In genomic region chr17:63440127-63440769, GRCh38 we compare ENCODE assay signal across 11 cellular contexts. TPM values are rescaled to one million over a fixed set of nuclear protein-coding genes. Genes with fewer than 3 reads are reported as not detected.
DNase-seq lines count a peak whose midpoint lies in the region; ATAC-seq and TF ChIP-seq lines count a peak whose summit lies in the region.
"Had no signal": no experiment of that assay in that cellular context is flagged by ENCODE, and none has a peak within 500 bp of the region (broad histone marks: within the 10 kb centered on the region; RNA-seq: fewer than 3 reads in every experiment).

No MANE protein-coding gene starts in this region.

- H3K27me3 Mint-ChIP-seq in CD4-positive, CD25-positive, alpha-beta regulatory T cell = peaks cover 23% of the 10 kb centered on the region

- peak overlapping the region in 2 of 3 donors; percentile 25 to 68 for H3K27ac Mint-ChIP-seq in CD4-positive, CD25-positive, alpha-beta regulatory T cell
- H3K27ac Mint-ChIP-seq: nephron had no signal

- H2AFZ ChIP-seq in neuronal stem cell (ENCODE audit: low read length) = peak overlapping the region; percentile 45
- H2AFZ ChIP-seq: PC-9 had no signal

- no peak overlapping the region for H3K27ac ChIP-seq in CD4-positive, CD25-positive, alpha-beta regulatory T cell (ENCODE audit: insufficient read depth, low read length, poor library complexity, severe bottlenecking)
- H3K27ac ChIP-seq in duodenal mucosa (ENCODE audit: low read depth, low read length) (peak overlapping the region; percentile 69), neuronal stem cell (replicated peaks; ENCODE audit: low read length) (no peak overlapping the region)
- H3K27ac ChIP-seq: PC-9 had no signal

- H3K36me3 Mint-ChIP-seq in CD4-positive, CD25-positive, alpha-beta regulatory T cell = no peaks in the 10 kb centered on the region

- peaks cover 4% of the 10 kb centered on the region for H3K79me1 ChIP-seq in neuronal stem cell (ENCODE audit: low read depth, low read length)

- peak overlapping the region; percentile 22 for H2AK5ac ChIP-seq in neuronal stem cell (ENCODE audit: low read depth, low read length)

- peaks cover 5 to 24% (median 9%) of the 10 kb centered on the region in 4 donors for H3K4me1 Mint-ChIP-seq in CD4-positive, CD25-positive, alpha-beta regulatory T cell

- H3K9ac ChIP-seq in duodenal mucosa (ENCODE audit: low read depth in 1 of 2, low read length in 2 of 2) = no peak overlapping the region
- H3K9ac ChIP-seq in neuronal stem cell (ENCODE audit: low read depth, low read length, poor library complexity) = no peak overlapping the region

- no peaks in the 10 kb centered on the region for H3K27me3 ChIP-seq in CD4-positive, CD25-positive, alpha-beta regulatory T cell (ENCODE audit: control insufficient read depth, insufficient read depth, low read length)
- H3K27me3 ChIP-seq in duodenal mucosa (ENCODE audit: control insufficient read depth in 1 of 2, insufficient read depth in 2 of 2, low read length in 2 of 2) (no peaks in the 10 kb centered on the region), neuronal stem cell (ENCODE audit: control insufficient read depth in 3 of 3, insufficient read depth in 3 of 3, low read depth in 1 of 3, low read length in 3 of 3) (peaks cover 0 to 36% (median 3%) of the 10 kb centered on the region in 3 experiments)

- no peak overlapping the region for H2BK15ac ChIP-seq in neuronal stem cell (ENCODE audit: low read length)

- H3K9me3 ChIP-seq in CD4-positive, CD25-positive, alpha-beta regulatory T cell (ENCODE audit: control insufficient read depth in 2 of 2, low read length in 2 of 2) = no peaks in the 10 kb centered on the region
- H3K9me3 ChIP-seq in duodenal mucosa (ENCODE audit: control insufficient read depth in 1 of 2, low read length in 2 of 2) (no peaks in the 10 kb centered on the region), neuronal stem cell (replicated peaks in 1 of 2; ENCODE audit: control insufficient read depth in 2 of 2, insufficient read depth in 1 of 2, low read depth in 1 of 2, low read length in 2 of 2) (peaks cover 0 to 2% of the 10 kb centered on the region in 2 donors)

- H2BK5ac ChIP-seq in neuronal stem cell (ENCODE audit: low read length) = no peak overlapping the region

- H3K4me3 ChIP-seq in CD4-positive, CD25-positive, alpha-beta regulatory T cell (ENCODE audit: low read depth, low read length) = peak overlapping the region; percentile 7
- H3K4me3 ChIP-seq in duodenal mucosa (ENCODE audit: low read depth in 1 of 2, low read length in 2 of 2) (peak overlapping the region in 1 of 2 donors; percentile 34), neuronal stem cell (ENCODE audit: low read length in 2 of 2) (no peak overlapping the region)
- H3K4me3 ChIP-seq: PC-9 had no signal

- H3K36me3 ChIP-seq in CD4-positive, CD25-positive, alpha-beta regulatory T cell (ENCODE audit: control insufficient read depth, insufficient read depth, low read length) = no peaks in the 10 kb centered on the region
- H3K36me3 ChIP-seq in duodenal mucosa (ENCODE audit: control insufficient read depth in 1 of 2, insufficient read depth in 2 of 2, low read length in 2 of 2) (peaks cover 0 to 11% of the 10 kb centered on the region in 2 donors), neuronal stem cell (replicated peaks in 1 of 2; ENCODE audit: control insufficient read depth in 2 of 2, insufficient read depth in 2 of 2, low read length in 2 of 2) (no peaks in the 10 kb centered on the region)

- DNase-seq in CD4-positive, CD25-positive, alpha-beta regulatory T cell = peak in 1 of 3 donors; percentile 34
- DNase-seq in neuronal stem cell (ENCODE audit: low spot score) (no peak), NCI-H524 treated with DMSO at 0.1 percent for 48 hours (lab: John Stamatoyannopoulos, UW) (no peak), HT-29 (ENCODE audit: low spot score) (no peak), NCI-H69 (lab: John Stamatoyannopoulos, UW) (no peak)
- DNase-seq: DMS79 treated with DMSO at 0.1 percent for 48 hours, PC-9 had no signal

- no peak overlapping the region for H3K23ac ChIP-seq in neuronal stem cell (ENCODE audit: low read depth, low read length, poor library complexity)

- no CpG with 5 or more reads among the region's 22 CpGs for WGBS in neuronal stem cell (ENCODE audit: extremely low coverage in 2 of 2, insufficient read length in 2 of 2, insufficient replicate concordance in 1 of 2), 2 donors

- peak overlapping the region; percentile 4 for H3K14ac ChIP-seq in neuronal stem cell (ENCODE audit: low read length)

- no peak overlapping the region for H3K4ac ChIP-seq in neuronal stem cell (ENCODE audit: low read length)

- no peak overlapping the region for H4K91ac ChIP-seq in neuronal stem cell (ENCODE audit: low read depth, low read length, poor library complexity)

- H3K4me2 ChIP-seq in neuronal stem cell (ENCODE audit: insufficient read depth, low read length, poor library complexity, severe bottlenecking) = no peak overlapping the region
- H3K4me2 ChIP-seq: PC-9 had no signal

- no peak overlapping the region for H3K4me3 Mint-ChIP-seq in CD4-positive, CD25-positive, alpha-beta regulatory T cell
- H3K4me3 Mint-ChIP-seq: nephron had no signal

- H3K9me3 Mint-ChIP-seq in CD4-positive, CD25-positive, alpha-beta regulatory T cell = no peaks in the 10 kb centered on the region
- H3K9me3 Mint-ChIP-seq: nephron had no signal

- no peak overlapping the region for H2BK120ac ChIP-seq in neuronal stem cell (ENCODE audit: low read depth, low read length)

- no peak overlapping the region for H2BK12ac ChIP-seq in neuronal stem cell (ENCODE audit: low read length)

- peak in 1 of 2 donors; percentile 15 for ATAC-seq in CD4-positive, CD25-positive, alpha-beta regulatory T cell (ENCODE audit: low read depth in 2 of 2)
- ATAC-seq in SK-N-SH treated with all-trans-retinoic acid at 6 μM for 48 hours (peak; percentile 11; the same call in 2 of the 3 replicates), HG03159 (IDR thresholded peaks at IDR 0.05; ENCODE audit: unreplicated experiment) (no peak)

- H3K4me1 ChIP-seq in CD4-positive, CD25-positive, alpha-beta regulatory T cell (ENCODE audit: control insufficient read depth, insufficient read depth, low read length, poor library complexity, severe bottlenecking) = peaks cover 11% of the 10 kb centered on the region
- H3K4me1 ChIP-seq in duodenal mucosa (ENCODE audit: control insufficient read depth in 1 of 2, insufficient read depth in 2 of 2, low read length in 2 of 2) (peaks cover 34 to 58% of the 10 kb centered on the region in 2 donors), neuronal stem cell (ENCODE audit: control insufficient read depth in 2 of 2, insufficient read depth in 1 of 2, low read depth in 1 of 2, low read length in 2 of 2) (peaks cover 6 to 9% of the 10 kb centered on the region in 2 donors)

- H4K8ac ChIP-seq in neuronal stem cell (ENCODE audit: low read depth, low read length) = no peak overlapping the region

- no peak overlapping the region for H3K18ac ChIP-seq in neuronal stem cell (ENCODE audit: low read length)

TF ChIP-seq in SK-N-SH treated with all-trans-retinoic acid at 6 μM for 48 hours, 23 proteins besides CTCF, POLR2A, EP300 and RAD21:
- 0 out of 2 replicates have a peak, but pooled peaks have one; percentile 11 for TF ChIP-seq TSHZ2 (CRISPR knock-in tag; IDR thresholded peaks at IDR 0.05)
- no peak for TF ChIP-seq ZNF70 (CRISPR knock-in tag; IDR thresholded peaks at IDR 0.05)

RNA-seq across cellular contexts. Expression of gene CYB561, which starts 5.9 kb away (rescaled TPM):
- total RNA-seq in CD4-positive, CD25-positive, alpha-beta regulatory T cell = 6.1 TPM
- 1 to 10 TPM in 1 of 4 donors, under 1 TPM in 3; 0.28 to 2.2 (median 0.82) TPM for polyA plus RNA-seq in CD4-positive, CD25-positive, alpha-beta regulatory T cell
- 11.7 TPM for polyA plus RNA-seq in neuronal stem cell (2013, experiment 1 of 2)
- 12.1 TPM for polyA plus RNA-seq in neuronal stem cell (2013, experiment 2 of 2)
- total RNA-seq in HT-29 (2014; rRNA removed; shearing (Covaris generic)) = 104 and 105 TPM in 2 replicates

RNA-seq across cellular contexts. Expression of gene ACE, which starts 36.6 kb away (rescaled TPM):
- 4.2 TPM for total RNA-seq in CD4-positive, CD25-positive, alpha-beta regulatory T cell
- under 1 TPM in 1 of 4 donors, not detected in 3; 0.15 TPM for polyA plus RNA-seq in CD4-positive, CD25-positive, alpha-beta regulatory T cell
- polyA plus RNA-seq in neuronal stem cell (2013, experiment 1 of 2) = 0.08 TPM
- polyA plus RNA-seq in neuronal stem cell (2013, experiment 2 of 2) = 0.04 TPM
- total RNA-seq in HT-29 (2014; rRNA removed; shearing (Covaris generic)) = 3.1 TPM in 1 of 2 replicates, not detected in the other

Comparison
In these comparisons a context has a peak if more than half of its experiments do, and no peak if none do; other contexts are left out.
1. RNA of gene CYB561, which starts 5.9 kb away (total RNA-seq): 104 to 105 TPM in HT-29; 6.1 TPM in CD4-positive, CD25-positive, alpha-beta regulatory T cell (single experiment); every median in the first group is over 10 times any median in the second.